ENCODE assay signal across 8 cellular contexts in genomic region chr21:37074195-37074510, GRCh38. TPM values are rescaled to one million over a fixed set of nuclear protein-coding genes. Genes with fewer than 3 reads are reported as not detected.
DNase-seq lines count a peak whose midpoint lies in the region; ATAC-seq lines count a peak whose summit lies in the region.

No MANE protein-coding gene starts in this region.

- H3K9me3 Mint-ChIP-seq in activated naive CD4-positive, alpha-beta T cell treated with anti-CD3 and anti-CD28 coated beads, Interleukin-2, amount 50 U/mL, for 72 hours = no peaks in the 10 kb centered on the region

- H3K9ac ChIP-seq in BLaER1 treated with 17β-estradiol and CSF1 and Interleukin-3, amounts not matched to agents 10 nM and 100 nM = peak overlapping the region; percentile 92 to 97 (median 95)

- ATAC-seq in HG03342 (IDR thresholded peaks at IDR 0.05; ENCODE audit: unreplicated experiment) = peak; percentile 0
- no peak for ATAC-seq in activated naive CD4-positive, alpha-beta T cell treated with anti-CD3 and anti-CD28 coated beads, Interleukin-2, amount 50 U/mL, for 72 hours
- no peak for ATAC-seq in GM18873 (IDR thresholded peaks at IDR 0.05; ENCODE audit: low FRiP score, unreplicated experiment)
- ATAC-seq in HG02970 (IDR thresholded peaks at IDR 0.05; ENCODE audit: low FRiP score, unreplicated experiment) = no peak

- H3K4me3 ChIP-seq in BLaER1 treated with 17β-estradiol and CSF1 and Interleukin-3, amounts not matched to agents 10 nM and 100 nM = peak overlapping the region; percentile 74 to 96 (median 87)

- peaks cover 0 to 30% (median 22%) of the 10 kb centered on the region in 11 experiments; a peak in 13 of 22 replicates for H3K9me3 ChIP-seq in BLaER1 treated with 17β-estradiol and CSF1 and Interleukin-3, amounts not matched to agents 10 nM and 100 nM (replicated peaks in 1 of 11)

- no peaks in the 10 kb centered on the region for H3K27me3 ChIP-seq in BLaER1 treated with 17β-estradiol and CSF1 and Interleukin-3, amounts not matched to agents 10 nM and 100 nM

- peaks cover 0 to 8% (median 1%) of the 10 kb centered on the region in 11 experiments; a peak in 10 of 22 replicates for H3K36me3 ChIP-seq in BLaER1 treated with 17β-estradiol and CSF1 and Interleukin-3, amounts not matched to agents 10 nM and 100 nM

- peaks cover 0 to 48% (median 18%) of the 10 kb centered on the region in 11 experiments; a peak in 14 of 22 replicates for H4K20me1 ChIP-seq in BLaER1 treated with 17β-estradiol and CSF1 and Interleukin-3, amounts not matched to agents 10 nM and 100 nM

- peaks cover 24 to 25% of the 10 kb centered on the region in 2 donors for H3K36me3 Mint-ChIP-seq in activated naive CD4-positive, alpha-beta T cell treated with anti-CD3 and anti-CD28 coated beads, Interleukin-2, amount 50 U/mL, for 72 hours

- H3K27ac ChIP-seq in BLaER1 treated with 17β-estradiol and CSF1 and Interleukin-3, amounts not matched to agents 10 nM and 100 nM = peak overlapping the region; percentile 90 to 98 (median 96); a peak in 21 of 22 replicates
- peak overlapping the region; percentile 96 for H3K27ac ChIP-seq in substantia nigra (ENCODE audit: low read depth, low read length, poor library complexity, severe bottlenecking)

- peaks cover 28 to 41% (median 36%) of the 10 kb centered on the region in 10 experiments for H3K4me1 ChIP-seq in BLaER1 treated with 17β-estradiol and CSF1 and Interleukin-3, amounts not matched to agents 10 nM and 100 nM

- H3K4me2 ChIP-seq in BLaER1 treated with 17β-estradiol and CSF1 and Interleukin-3, amounts not matched to agents 10 nM and 100 nM = peak overlapping the region; percentile 84 to 98 (median 95)

- H3K27ac Mint-ChIP-seq in activated naive CD4-positive, alpha-beta T cell treated with anti-CD3 and anti-CD28 coated beads, Interleukin-2, amount 50 U/mL, for 72 hours = peak overlapping the region; percentile 82 to 96

- no peak for DNase-seq in activated naive CD4-positive, alpha-beta T cell treated with anti-CD3 and anti-CD28 coated beads, Interleukin-2, amount 50 U/mL, for 72 hours (ENCODE audit: low spot score in 2 of 2)
- DNase-seq in iPS-NIHi11 (ENCODE audit: low spot score) (peak; percentile 6), substantia nigra (lab: John Stamatoyannopoulos, UW) (peak in 2 of 49 donors; percentile 45 to 66), midbrain (lab: John Stamatoyannopoulos, UW) (no peak)

RNA-seq across cellular contexts. Expression of gene TTC3, which starts 1.1 kb away (rescaled TPM):
- 100 to 1,000 TPM in 1 of 2 donors, 10 to 100 TPM in 1; 63.6 to 113 TPM for total RNA-seq in activated naive CD4-positive, alpha-beta T cell treated with anti-CD3 and anti-CD28 coated beads, Interleukin-2, amount 50 U/mL, for 72 hours

RNA-seq across cellular contexts. Expression of gene PIGP, which starts 1.3 kb away (rescaled TPM):
- total RNA-seq in activated naive CD4-positive, alpha-beta T cell treated with anti-CD3 and anti-CD28 coated beads, Interleukin-2, amount 50 U/mL, for 72 hours = 10 to 100 TPM; 12.9 to 22.1 TPM
